1 cellular context compared by ENCODE assay signal in the genomic region with DNA sequence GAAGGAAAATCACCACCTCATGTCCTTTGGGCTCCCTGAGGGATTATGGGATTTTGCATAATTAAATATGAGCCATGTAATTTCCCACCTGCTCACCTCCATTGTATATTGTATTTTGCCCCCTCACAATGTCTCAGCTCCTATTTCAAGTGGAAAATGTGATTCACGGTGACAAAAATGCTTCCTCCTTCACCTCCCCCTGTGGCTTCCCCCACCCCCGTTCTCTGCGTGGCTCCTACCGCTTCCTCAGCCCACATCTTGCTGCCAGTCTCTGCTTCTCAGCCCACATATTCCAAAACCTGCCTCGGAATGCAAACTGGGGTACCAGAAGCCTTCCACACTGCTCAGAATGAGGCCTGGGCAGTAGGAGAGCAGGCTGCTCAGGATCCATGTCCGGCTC.
TF ChIP-seq lines count a peak whose summit lies in the region.

No MANE protein-coding gene starts in this region.

TF ChIP-seq in WTC11, 78 proteins besides CTCF, POLR2A, EP300 and RAD21 (continued from another document):
- TF ChIP-seq, protein P1, sequence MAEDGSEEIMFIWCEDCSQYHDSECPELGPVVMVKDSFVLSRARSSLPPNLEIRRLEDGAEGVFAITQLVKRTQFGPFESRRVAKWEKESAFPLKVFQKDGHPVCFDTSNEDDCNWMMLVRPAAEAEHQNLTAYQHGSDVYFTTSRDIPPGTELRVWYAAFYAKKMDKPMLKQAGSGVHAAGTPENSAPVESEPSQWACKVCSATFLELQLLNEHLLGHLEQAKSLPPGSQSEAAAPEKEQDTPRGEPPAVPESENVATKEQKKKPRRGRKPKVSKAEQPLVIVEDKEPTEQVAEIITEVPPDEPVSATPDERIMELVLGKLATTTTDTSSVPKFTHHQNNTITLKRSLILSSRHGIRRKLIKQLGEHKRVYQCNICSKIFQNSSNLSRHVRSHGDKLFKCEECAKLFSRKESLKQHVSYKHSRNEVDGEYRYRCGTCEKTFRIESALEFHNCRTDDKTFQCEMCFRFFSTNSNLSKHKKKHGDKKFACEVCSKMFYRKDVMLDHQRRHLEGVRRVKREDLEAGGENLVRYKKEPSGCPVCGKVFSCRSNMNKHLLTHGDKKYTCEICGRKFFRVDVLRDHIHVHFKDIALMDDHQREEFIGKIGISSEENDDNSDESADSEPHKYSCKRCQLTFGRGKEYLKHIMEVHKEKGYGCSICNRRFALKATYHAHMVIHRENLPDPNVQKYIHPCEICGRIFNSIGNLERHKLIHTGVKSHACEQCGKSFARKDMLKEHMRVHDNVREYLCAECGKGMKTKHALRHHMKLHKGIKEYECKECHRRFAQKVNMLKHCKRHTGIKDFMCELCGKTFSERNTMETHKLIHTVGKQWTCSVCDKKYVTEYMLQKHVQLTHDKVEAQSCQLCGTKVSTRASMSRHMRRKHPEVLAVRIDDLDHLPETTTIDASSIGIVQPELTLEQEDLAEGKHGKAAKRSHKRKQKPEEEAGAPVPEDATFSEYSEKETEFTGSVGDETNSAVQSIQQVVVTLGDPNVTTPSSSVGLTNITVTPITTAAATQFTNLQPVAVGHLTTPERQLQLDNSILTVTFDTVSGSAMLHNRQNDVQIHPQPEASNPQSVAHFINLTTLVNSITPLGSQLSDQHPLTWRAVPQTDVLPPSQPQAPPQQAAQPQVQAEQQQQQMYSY (CRISPR knock-in tag; IDR thresholded peaks at IDR 0.05) = no peak
- TF ChIP-seq, protein P2, sequence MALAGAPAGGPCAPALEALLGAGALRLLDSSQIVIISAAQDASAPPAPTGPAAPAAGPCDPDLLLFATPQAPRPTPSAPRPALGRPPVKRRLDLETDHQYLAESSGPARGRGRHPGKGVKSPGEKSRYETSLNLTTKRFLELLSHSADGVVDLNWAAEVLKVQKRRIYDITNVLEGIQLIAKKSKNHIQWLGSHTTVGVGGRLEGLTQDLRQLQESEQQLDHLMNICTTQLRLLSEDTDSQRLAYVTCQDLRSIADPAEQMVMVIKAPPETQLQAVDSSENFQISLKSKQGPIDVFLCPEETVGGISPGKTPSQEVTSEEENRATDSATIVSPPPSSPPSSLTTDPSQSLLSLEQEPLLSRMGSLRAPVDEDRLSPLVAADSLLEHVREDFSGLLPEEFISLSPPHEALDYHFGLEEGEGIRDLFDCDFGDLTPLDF (CRISPR knock-in tag; IDR thresholded peaks at IDR 0.05) = no peak
- TF ChIP-seq, protein P3, sequence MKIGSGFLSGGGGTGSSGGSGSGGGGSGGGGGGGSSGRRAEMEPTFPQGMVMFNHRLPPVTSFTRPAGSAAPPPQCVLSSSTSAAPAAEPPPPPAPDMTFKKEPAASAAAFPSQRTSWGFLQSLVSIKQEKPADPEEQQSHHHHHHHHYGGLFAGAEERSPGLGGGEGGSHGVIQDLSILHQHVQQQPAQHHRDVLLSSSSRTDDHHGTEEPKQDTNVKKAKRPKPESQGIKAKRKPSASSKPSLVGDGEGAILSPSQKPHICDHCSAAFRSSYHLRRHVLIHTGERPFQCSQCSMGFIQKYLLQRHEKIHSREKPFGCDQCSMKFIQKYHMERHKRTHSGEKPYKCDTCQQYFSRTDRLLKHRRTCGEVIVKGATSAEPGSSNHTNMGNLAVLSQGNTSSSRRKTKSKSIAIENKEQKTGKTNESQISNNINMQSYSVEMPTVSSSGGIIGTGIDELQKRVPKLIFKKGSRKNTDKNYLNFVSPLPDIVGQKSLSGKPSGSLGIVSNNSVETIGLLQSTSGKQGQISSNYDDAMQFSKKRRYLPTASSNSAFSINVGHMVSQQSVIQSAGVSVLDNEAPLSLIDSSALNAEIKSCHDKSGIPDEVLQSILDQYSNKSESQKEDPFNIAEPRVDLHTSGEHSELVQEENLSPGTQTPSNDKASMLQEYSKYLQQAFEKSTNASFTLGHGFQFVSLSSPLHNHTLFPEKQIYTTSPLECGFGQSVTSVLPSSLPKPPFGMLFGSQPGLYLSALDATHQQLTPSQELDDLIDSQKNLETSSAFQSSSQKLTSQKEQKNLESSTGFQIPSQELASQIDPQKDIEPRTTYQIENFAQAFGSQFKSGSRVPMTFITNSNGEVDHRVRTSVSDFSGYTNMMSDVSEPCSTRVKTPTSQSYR (CRISPR knock-in tag; IDR thresholded peaks at IDR 0.05) = no peak
